ENCODE assay signal across 8 cellular contexts in the genomic region with DNA sequence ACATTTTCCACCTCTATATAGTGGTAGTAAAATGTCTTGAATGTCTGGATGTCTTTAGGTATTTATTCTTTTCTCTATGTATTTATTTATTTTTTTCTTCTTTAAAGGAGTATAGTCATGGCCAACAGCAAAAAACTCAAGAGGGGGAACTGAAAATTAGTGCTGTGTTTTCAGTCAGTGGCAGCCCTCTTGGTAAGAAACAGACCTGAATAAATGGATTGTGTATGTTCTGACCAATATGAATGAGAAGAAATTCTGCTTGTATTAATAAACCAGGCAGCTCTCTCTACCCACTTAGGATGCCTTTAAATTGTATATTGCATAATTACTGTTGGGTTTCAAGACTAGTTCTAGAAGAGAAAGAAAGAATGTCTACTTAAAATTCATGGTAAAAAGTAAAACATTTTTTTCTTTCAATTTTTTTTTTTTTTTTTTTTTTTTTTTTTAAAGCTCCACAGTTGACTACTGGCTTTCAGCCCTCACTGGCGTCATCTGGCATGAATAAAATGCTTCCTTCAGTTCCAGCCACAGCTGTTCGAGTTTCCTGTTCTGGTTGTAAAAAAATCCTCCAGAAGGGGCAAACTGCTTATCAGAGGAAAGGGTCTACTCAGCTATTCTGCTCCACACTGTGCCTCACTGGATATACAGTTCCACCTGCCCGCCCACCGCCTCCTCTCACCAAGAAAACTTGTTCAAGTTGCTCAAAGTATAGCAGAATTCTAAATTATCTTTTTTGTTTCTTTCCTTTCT.
DNase-seq lines count a peak whose midpoint lies in the region; ATAC-seq and TF ChIP-seq lines count a peak whose summit lies in the region.

No MANE protein-coding gene starts in this region.

- H3K4me1 ChIP-seq in naive thymus-derived CD4-positive, alpha-beta T cell (ENCODE audit: control insufficient read depth in 2 of 2, insufficient read depth in 2 of 2, low read length in 2 of 2), result no peaks in the 10 kb centered on the region

- no peak for ATAC-seq in naive thymus-derived CD4-positive, alpha-beta T cell

- no peaks in the 10 kb centered on the region for H3K36me3 ChIP-seq in naive thymus-derived CD4-positive, alpha-beta T cell (ENCODE audit: control insufficient read depth in 2 of 3, insufficient read depth in 3 of 3, low read length in 3 of 3)

- H3K27me3 ChIP-seq in naive thymus-derived CD4-positive, alpha-beta T cell (ENCODE audit: control insufficient read depth in 2 of 2, insufficient read depth in 2 of 2, low read length in 2 of 2), result no peaks in the 10 kb centered on the region

- H3K36me3 Mint-ChIP-seq in naive thymus-derived CD4-positive, alpha-beta T cell, result peaks cover 0 to 20% (median 8%) of the 10 kb centered on the region in 5 donors

- TF ChIP-seq CTCF in foreskin fibroblast (IDR thresholded peaks at IDR 0.05; ENCODE audit: low read depth, low read length), result no peak

- POLR2A ChIA-PET in naive thymus-derived CD4-positive, alpha-beta T cell (lab: Charles Lee), result no interaction called here

- no peaks in the 10 kb centered on the region for H3K27me3 Mint-ChIP-seq in naive thymus-derived CD4-positive, alpha-beta T cell

- CTCF ChIA-PET in naive thymus-derived CD4-positive, alpha-beta T cell (lab: Charles Lee), result no interaction called here

- no peaks in the 10 kb centered on the region for H3K9me3 ChIP-seq in naive thymus-derived CD4-positive, alpha-beta T cell (ENCODE audit: control insufficient read depth in 2 of 3, low read length in 3 of 3)

- peak overlapping the region in 2 of 9 donors; percentile 2 to 28 for H3K27ac Mint-ChIP-seq in naive thymus-derived CD4-positive, alpha-beta T cell

- intact Hi-C loops in naive thymus-derived CD4-positive, alpha-beta T cell (cut with micrococcal nuclease), result no loop called here

- peaks cover 0 to 4% (median 0%) of the 10 kb centered on the region in 7 donors for H3K4me1 Mint-ChIP-seq in naive thymus-derived CD4-positive, alpha-beta T cell

- no peak overlapping the region for H3K27ac ChIP-seq in naive thymus-derived CD4-positive, alpha-beta T cell (ENCODE audit: low read depth, low read length)

- peak; percentile 73 for DNase-seq in GDM1 (lab: John Stamatoyannopoulos, UW)
- peak; percentile 39 for DNase-seq in RPMI7951 (ENCODE audit: low read depth)
- peak; percentile 57 to 86 for DNase-seq in foreskin fibroblast
- peak; percentile 79 for DNase-seq in putamen (ENCODE audit: low spot score)
- DNase-seq in NCI-H345 treated with DMSO at 0.1 percent for 48 hours (lab: John Stamatoyannopoulos, UW; ENCODE audit: unreplicated experiment), result no peak
- no peak for DNase-seq in AML-193 (lab: John Stamatoyannopoulos, UW)
- no peak for DNase-seq in naive thymus-derived CD4-positive, alpha-beta T cell
- no peak for DNase-seq in DMS79 (lab: John Stamatoyannopoulos, UW)

- no peaks in the 10 kb centered on the region for H3K9me3 Mint-ChIP-seq in naive thymus-derived CD4-positive, alpha-beta T cell

- H3K4me3 ChIP-seq in foreskin fibroblast (ENCODE audit: low read depth in 1 of 2, low read length in 2 of 2), result no peak overlapping the region
- no peak overlapping the region for H3K4me3 ChIP-seq in naive thymus-derived CD4-positive, alpha-beta T cell (ENCODE audit: low read length)

- H3K4me3 Mint-ChIP-seq in naive thymus-derived CD4-positive, alpha-beta T cell, result no peak overlapping the region

Comparison
In these comparisons a context has a peak if more than half of its experiments do, and no peak if none do; other contexts are left out.
1. DNase-seq: peak in GDM1 (single experiment), RPMI7951 (single experiment), foreskin fibroblast (2 of 2) and putamen (single experiment); none in NCI-H345 treated with DMSO at 0.1 percent for 48 hours (single experiment), AML-193 (0 of 2), naive thymus-derived CD4-positive, alpha-beta T cell (0 of 9) and DMS79 (single experiment).